Comparison of ENCODE assay signal across 8 cellular contexts in genomic region chr3:196739671-196740475, GRCh38. TPM values are rescaled to one million over a fixed set of nuclear protein-coding genes. Genes with fewer than 3 reads are reported as not detected.
DNase-seq lines count a peak whose midpoint lies in the region; ATAC-seq and TF ChIP-seq lines count a peak whose summit lies in the region.

Gene PAK2, plus strand, starts transcription at chr3:196739857. Its CDS starts 42,790 bp downstream, at chr3:196782647.

- DNase-seq in BE2C, result peak; percentile 93
- peak; percentile 96 for DNase-seq in NCI-H69 (lab: John Stamatoyannopoulos, UW)
- DNase-seq in activated CD4-positive, alpha-beta T cell treated with anti-CD3 and anti-CD28 coated beads, Interleukin-2, amount 10 ng/mL, durations not matched to agents 24 days and 14 days, result peak; percentile 97
- peak; percentile 84 for DNase-seq in kidney glomerular epithelial cell (lab: John Stamatoyannopoulos, UW)
- peak; percentile 78 to 90 for DNase-seq in stimulated activated CD4-positive, alpha-beta T cell treated with anti-CD3 and anti-CD28 coated beads, Interleukin-15, amount 100 ng/mL, for 48 hours (ENCODE audit: low read depth in 2 of 2)

- H3K27ac ChIP-seq in cingulate gyrus (ENCODE audit: low read depth, low read length), result peak within 1 kb of the TSS; percentile 90

- intact Hi-C loops in activated CD4-positive, alpha-beta T cell treated with anti-CD3 and anti-CD28 coated beads, Interleukin-2, amount 10 ng/mL, durations not matched to agents 24 days and 14 days (cut with micrococcal nuclease), result loop anchor here (1.0 to 5.0 kb wide), 7 partner anchors 13 to 237 kb away; partner anchors contain the start of genes CEP19, FBXO45, PIGX and RNF168

- H3K27ac Mint-ChIP-seq in activated CD4-positive, alpha-beta T cell treated with anti-CD3 and anti-CD28 coated beads, Interleukin-2, amount 10 ng/mL, durations not matched to agents 24 days and 14 days, result peak within 1 kb of the TSS; percentile 98

- H3K9me3 ChIP-seq in BE2C, result no peaks in the 10 kb centered on the region

- H3K27me3 Mint-ChIP-seq in activated CD4-positive, alpha-beta T cell treated with anti-CD3 and anti-CD28 coated beads, Interleukin-2, amount 10 ng/mL, durations not matched to agents 24 days and 14 days, result no peaks in the 10 kb centered on the region

- peaks cover 22% of the 10 kb centered on the region for H3K4me1 Mint-ChIP-seq in activated CD4-positive, alpha-beta T cell treated with anti-CD3 and anti-CD28 coated beads, Interleukin-2, amount 10 ng/mL, durations not matched to agents 24 days and 14 days

- H3K4me1 ChIP-seq in BE2C, result no peaks in the 10 kb centered on the region

- H3K36me3 ChIP-seq in BE2C, result no peaks in the 10 kb centered on the region

- peak; percentile 91 for ATAC-seq in GM19328 (IDR thresholded peaks at IDR 0.05; ENCODE audit: unreplicated experiment)
- ATAC-seq in HG03469 (IDR thresholded peaks at IDR 0.05; ENCODE audit: unreplicated experiment), result peak; percentile 74

- H3K36me3 Mint-ChIP-seq in activated CD4-positive, alpha-beta T cell treated with anti-CD3 and anti-CD28 coated beads, Interleukin-2, amount 10 ng/mL, durations not matched to agents 24 days and 14 days (ENCODE audit: low read depth), result peaks cover 35% of the 10 kb centered on the region

- H3K9me3 Mint-ChIP-seq in activated CD4-positive, alpha-beta T cell treated with anti-CD3 and anti-CD28 coated beads, Interleukin-2, amount 10 ng/mL, durations not matched to agents 24 days and 14 days, result no peaks in the 10 kb centered on the region

- peak within 1 kb of the TSS; percentile 96 for H3K4me3 Mint-ChIP-seq in activated CD4-positive, alpha-beta T cell treated with anti-CD3 and anti-CD28 coated beads, Interleukin-2, amount 10 ng/mL, durations not matched to agents 24 days and 14 days

- no peak for TF ChIP-seq CTCF in BE2C (IDR thresholded peaks at IDR 0.05; ENCODE audit: low read depth, low read length)

- H3K4me3 ChIP-seq in BE2C (ENCODE audit: low read depth, low read length), result peak within 1 kb of the TSS; percentile 99

- H3K27me3 ChIP-seq in BE2C, result no peaks in the 10 kb centered on the region

RNA-seq across cellular contexts. Expression of gene PAK2, which starts in this region (rescaled TPM):
- 43.8 TPM for polyA plus RNA-seq in BE2C (2012; ENCODE audit: insufficient read depth, insufficient read length, low read depth)
- total RNA-seq in activated CD4-positive, alpha-beta T cell treated with anti-CD3 and anti-CD28 coated beads, Interleukin-2, amount 10 ng/mL, durations not matched to agents 24 days and 14 days, result 81.1 and 92.5 TPM in 2 replicates

Comparison
In these comparisons a context has a peak if more than half of its experiments do, and no peak if none do; other contexts are left out.
1. Peak in every context shown above with its lines: DNase-seq, ATAC-seq, H3K4me3 ChIP-seq and H3K27ac ChIP-seq.